Comparison of ENCODE assay signal across 2 cellular contexts in genomic region chr10:23442936-23443335, GRCh38.
TF ChIP-seq lines count a peak whose summit lies in the region.

No MANE protein-coding gene starts in this region.

TF ChIP-seq in HEK293, 187 proteins besides CTCF, POLR2A, EP300 and RAD21:
- TF ChIP-seq ZNF600 (tag by site-specific recombination; IDR thresholded peaks at IDR 0.05) (no peak), TSHZ1 (tag by site-specific recombination; IDR thresholded peaks at IDR 0.05; ENCODE audit: borderline replicate concordance) (no peak), ZNF585B (tag by site-specific recombination; IDR thresholded peaks at IDR 0.05) (no peak), ZBTB48 (tag by site-specific recombination; IDR thresholded peaks at IDR 0.05) (no peak), MEIS1 (CRISPR knock-in tag; IDR thresholded peaks at IDR 0.05; ENCODE audit: borderline replicate concordance) (no peak), ZNF114 (tag by site-specific recombination; IDR thresholded peaks at IDR 0.05) (no peak), BCL11B (tag by site-specific recombination; IDR thresholded peaks at IDR 0.05; ENCODE audit: low read depth) (no peak), ZNF473 (tag by site-specific recombination; IDR thresholded peaks at IDR 0.05) (no peak), PRDM6 (tag by site-specific recombination; IDR thresholded peaks at IDR 0.05) (no peak), ZNF701 (tag by site-specific recombination; IDR thresholded peaks at IDR 0.05) (no peak), ZNF549 (tag by site-specific recombination; IDR thresholded peaks at IDR 0.05) (no peak), RBAK (tag by site-specific recombination; IDR thresholded peaks at IDR 0.05) (no peak), ZNF521 (tag by site-specific recombination; IDR thresholded peaks at IDR 0.05) (no peak), ZNF416 (tag by site-specific recombination; IDR thresholded peaks at IDR 0.05) (no peak), ZBTB6 (tag by site-specific recombination; IDR thresholded peaks at IDR 0.05) (no peak), ZNF692 (tag by site-specific recombination; IDR thresholded peaks at IDR 0.05) (no peak), ZNF639 (tag by site-specific recombination; IDR thresholded peaks at IDR 0.05) (no peak)
TF ChIP-seq in HEK293: peak in this region for 0.

TF ChIP-seq in GM12878, 131 proteins besides CTCF, POLR2A, EP300 and RAD21:
- no peak for TF ChIP-seq MYB (IDR thresholded peaks at IDR 0.05; ENCODE audit: borderline replicate concordance, low read depth, low read length)
- TF ChIP-seq NFYA (IDR thresholded peaks at IDR 0.05; ENCODE audit: borderline replicate concordance, low read depth, low read length) = no peak
- TF ChIP-seq MTA3 (IDR thresholded peaks at IDR 0.05; ENCODE audit: borderline replicate concordance, low read length) = no peak
- no peak for TF ChIP-seq ZZZ3 (IDR thresholded peaks at IDR 0.05; ENCODE audit: control insufficient read depth, insufficient read length, low read depth)
- no peak for TF ChIP-seq NR2F1 (conservative IDR thresholded peaks at IDR 0.05)
- no peak for TF ChIP-seq HCFC1 (IDR thresholded peaks at IDR 0.05; ENCODE audit: low read length)
- TF ChIP-seq DPF2 (IDR thresholded peaks at IDR 0.05) = no peak
- no peak for TF ChIP-seq STAT3 (IDR thresholded peaks at IDR 0.05; ENCODE audit: low read depth, low read length)
- TF ChIP-seq ATF2 (IDR thresholded peaks at IDR 0.05; ENCODE audit: low read length) = no peak
- no peak for TF ChIP-seq KLF5 (IDR thresholded peaks at IDR 0.05; ENCODE audit: partially characterized antibody)
- no peak for TF ChIP-seq TCF12 (IDR thresholded peaks at IDR 0.05; ENCODE audit: low read depth, low read length)
- no peak for TF ChIP-seq GABPA (IDR thresholded peaks at IDR 0.05; ENCODE audit: low read depth)
- TF ChIP-seq CHD2 (IDR thresholded peaks at IDR 0.05; ENCODE audit: borderline replicate concordance, low read depth, low read length) = no peak
- TF ChIP-seq NRF1 (conservative IDR thresholded peaks at IDR 0.05; ENCODE audit: low read depth, low read length) = no peak
- TF ChIP-seq RELA (IDR thresholded peaks at IDR 0.05; ENCODE audit: borderline replicate concordance, partially characterized antibody) = no peak
- no peak for TF ChIP-seq E2F4 (IDR thresholded peaks at IDR 0.05; ENCODE audit: low read depth, low read length)
- TF ChIP-seq ATF7 (IDR thresholded peaks at IDR 0.05; ENCODE audit: low read depth) = no peak
- no peak for TF ChIP-seq TCF7 (IDR thresholded peaks at IDR 0.05; ENCODE audit: borderline replicate concordance)
